Comparison of ENCODE assay signal across 10 cellular contexts in genomic region chr5:9889511-9889910, GRCh38.
"Had no signal": no experiment of that assay in that cellular context is flagged by ENCODE, and none has a peak within 500 bp of the region (broad histone marks: within the 10 kb centered on the region; RNA-seq: fewer than 3 reads in every experiment).

No MANE protein-coding gene starts in this region.

- H3K9me3 ChIP-seq: HAP-1 had no signal

- H3K4me3 Mint-ChIP-seq: GM23338, HFFc6 had no signal

- DNase-seq: HFFc6, KG1 had no signal

- H3K9me3 Mint-ChIP-seq: HFFc6 had no signal

- H3K36me3 ChIP-seq: HAP-1 had no signal

- H3K4me3 ChIP-seq: GM23338, HAP-1, K562 had no signal

- H2AFZ ChIP-seq: GM23338 had no signal

- H3K4me1 ChIP-seq: HAP-1 had no signal

- H3K27ac Mint-ChIP-seq: GM23338, HFFc6 had no signal

- H3K27ac ChIP-seq: HL-60 had no signal

- FAIRE-seq: H1, H54, HepG2 had no signal

- ATAC-seq: GM23338, HCT116, HepG2, K562 had no signal

- H3K4me2 ChIP-seq: GM23338 had no signal
